Comparison of ENCODE assay signal across 26 cellular contexts in the genomic region with DNA sequence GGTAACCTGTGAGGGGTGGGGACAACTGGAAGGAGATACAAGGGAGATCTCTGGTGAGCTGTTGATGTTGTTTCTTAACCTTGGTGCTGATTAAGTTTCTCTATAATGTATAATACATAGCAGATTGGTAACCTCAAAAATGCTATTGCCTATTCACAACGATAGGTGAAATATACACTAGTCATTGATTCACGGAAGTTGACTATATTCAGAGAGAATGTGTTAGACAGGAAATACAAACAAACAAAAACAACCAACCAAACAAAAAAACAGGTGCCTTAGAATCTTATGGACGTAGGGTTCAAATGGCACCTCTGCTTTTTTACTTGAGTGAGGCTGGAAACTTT. TPM values are rescaled to one million over a fixed set of nuclear protein-coding genes. Genes with fewer than 3 reads are reported as not detected.
A peak's percentile ranks its signal among the peaks of the same experiment; 100 is the strongest.
DNase-seq lines count a peak whose midpoint lies in the region; ATAC-seq and TF ChIP-seq lines count a peak whose summit lies in the region.
"Had no signal": no experiment of that assay in that cellular context is flagged by ENCODE, and none has a peak within 500 bp of the region (broad histone marks: within the 10 kb centered on the region; RNA-seq: fewer than 3 reads in every experiment).

No MANE protein-coding gene starts in this region.

- no peak for ATAC-seq in lower lobe of right lung
- no peak for ATAC-seq in GM18861 (IDR thresholded peaks at IDR 0.05; ENCODE audit: unreplicated experiment)
- ATAC-seq: GM12878, PC-3 had no signal

- TSS peak; percentile 83 for BruUV-seq in MCF 10A (replicated peaks; lab: Mats Ljungman, UMichigan)

- intact Hi-C loops in MCF 10A (cut with micrococcal nuclease) = no loop called here
- intact Hi-C loops in breast epithelium (cut with DNase I; ENCODE audit: low total_unique reads) = no loop called here
- intact Hi-C loops in esophagus squamous epithelium (cut with DNase I) = no loop called here
- intact Hi-C loops in lower lobe of right lung (cut with DNase I) = no loop called here

- no peak for DNase-seq in MCF 10A (ENCODE audit: unreplicated experiment)
- DNase-seq in breast epithelium (ENCODE audit: low spot score in 2 of 2) = no peak
- DNase-seq in esophagus squamous epithelium (lab: John Stamatoyannopoulos, UW) = no peak
- no peak for DNase-seq in lower lobe of right lung
- no peak for DNase-seq in OCI-M2 (lab: John Stamatoyannopoulos, UW; ENCODE audit: unreplicated experiment)
- DNase-seq in stimulated activated CD8-positive, alpha-beta memory T cell treated with anti-CD3 and anti-CD28 coated beads, Interleukin-4, amount 100 ng/mL, for 48 hours = no peak
- DNase-seq in putamen (ENCODE audit: low spot score) = no peak
- DNase-seq: ACHN; CD4-positive, alpha-beta T cell; COR-L47; DND-41; H7; MV-4-11; NCI-H2081; NCI-H2171; NCI-H345; NCI-H524; RPMI8226; SHP77 treated with DMSO at 0.1 percent for 48 hours had no signal

- TF ChIP-seq CTCF in MCF 10A (IDR thresholded peaks at IDR 0.05; ENCODE audit: unreplicated experiment) (no peak), breast epithelium (IDR thresholded peaks at IDR 0.05) (no peak), esophagus squamous epithelium (IDR thresholded peaks at IDR 0.05) (no peak), lower lobe of right lung (IDR thresholded peaks at IDR 0.05) (no peak)

- H3K27me3 Mint-ChIP-seq in MCF 10A (ENCODE audit: insufficient read depth, unreplicated experiment) = no peaks in the 10 kb centered on the region

- H3K27ac Mint-ChIP-seq in MCF 10A (ENCODE audit: low read depth, unreplicated experiment) = peak overlapping the region; percentile 89
- H3K27ac Mint-ChIP-seq: CD4-positive, alpha-beta T cell had no signal

- H3K27ac ChIP-seq in breast epithelium (peak overlapping the region in 1 of 2 donors; percentile 46), esophagus squamous epithelium (peak overlapping the region; percentile 50 to 79 (median 72)), lower lobe of right lung (peak overlapping the region; percentile 54)
- H3K27ac ChIP-seq: 22Rv1, BLaER1, KMS-11, SK-N-MC had no signal

- H3K27me3 ChIP-seq in breast epithelium = peaks cover 0 to 4% of the 10 kb centered on the region in 2 donors
- H3K27me3 ChIP-seq in esophagus squamous epithelium = no peaks in the 10 kb centered on the region
- H3K27me3 ChIP-seq in lower lobe of right lung (ENCODE audit: low read depth) = no peaks in the 10 kb centered on the region
- H3K27me3 ChIP-seq: BLaER1 had no signal

- no peaks in the 10 kb centered on the region for H3K36me3 Mint-ChIP-seq in MCF 10A (ENCODE audit: insufficient read depth, unreplicated experiment)

- CTCF ChIA-PET in MCF 10A (lab: Yijun Ruan, JAX) = interaction anchor here (0.6 to 0.8 kb wide), 3 partner anchors 17 to 175 kb away, joined by 3 to 5 read pairs (median 3); no protein-coding TSS in a partner anchor

- TF ChIP-seq POLR2A in breast epithelium (IDR thresholded peaks at IDR 0.05) (no peak), esophagus squamous epithelium (IDR thresholded peaks at IDR 0.05) (no peak)

- H3K4me1 ChIP-seq in breast epithelium = no peaks in the 10 kb centered on the region
- peaks cover 0 to 40% (median 18%) of the 10 kb centered on the region in 3 donors for H3K4me1 ChIP-seq in esophagus squamous epithelium
- peaks cover 44% of the 10 kb centered on the region for H3K4me1 ChIP-seq in lower lobe of right lung
- H3K4me1 ChIP-seq: BLaER1 had no signal

- H3K4me3 ChIP-seq in breast epithelium (no peak overlapping the region), esophagus squamous epithelium (no peak overlapping the region), lower lobe of right lung (peak overlapping the region; percentile 5)
- H3K4me3 ChIP-seq: BLaER1, GM12878, SK-N-MC had no signal

- POLR2A ChIA-PET in MCF 10A (lab: Yijun Ruan, JAX) = interaction anchor here (2.2 kb wide), 1 partner anchor 113 kb away, joined by 7 read pairs; a partner anchor contains a TSS

- H3K4me3 Mint-ChIP-seq in MCF 10A (ENCODE audit: unreplicated experiment) = peak overlapping the region; percentile 39
- H3K4me3 Mint-ChIP-seq: CD4-positive, alpha-beta T cell had no signal

- no peaks in the 10 kb centered on the region for H3K9me3 Mint-ChIP-seq in MCF 10A (ENCODE audit: unreplicated experiment)
- H3K9me3 Mint-ChIP-seq: CD4-positive, alpha-beta T cell had no signal

- H3K4me1 Mint-ChIP-seq in MCF 10A (ENCODE audit: insufficient read depth, unreplicated experiment) = peaks cover 18% of the 10 kb centered on the region

- WGBS in esophagus squamous epithelium, 2 donors = 57 to 61% methylated on average over 3 of the region's 3 CpGs

- H3K36me3 ChIP-seq in breast epithelium (no peaks in the 10 kb centered on the region), esophagus squamous epithelium (no peaks in the 10 kb centered on the region), lower lobe of right lung (no peaks in the 10 kb centered on the region)
- H3K36me3 ChIP-seq: BLaER1 had no signal

- H3K9me3 ChIP-seq in breast epithelium (no peaks in the 10 kb centered on the region), esophagus squamous epithelium (no peaks in the 10 kb centered on the region), lower lobe of right lung (no peaks in the 10 kb centered on the region)
- H3K9me3 ChIP-seq: BLaER1 had no signal

RNA-seq across cellular contexts. Expression of a gene that starts 21.5 kb away (rescaled TPM):
- total RNA-seq in MCF 10A (2022) (0.93 and 2.1 TPM in 2 replicates), breast epithelium (1 to 10 TPM in 2 of 3 donors, not detected in 1; 4.5 to 8.8 TPM), esophagus squamous epithelium (1 to 10 TPM in 3 of 4 donors, under 1 TPM in 1; 0.72 to 5.1 (median 2.5) TPM), lower lobe of right lung (2.9 TPM)
- total RNA-seq: CD4-positive, alpha-beta T cell; GM12878; H7 had no signal

RNA-seq across cellular contexts. Expression of a gene that starts 45.3 kb away (rescaled TPM):
- total RNA-seq in MCF 10A (2022) = 7.8 and 8.4 TPM in 2 replicates
- total RNA-seq in breast epithelium = 10 to 100 TPM in 1 of 3 donors, 1 to 10 TPM in 1, under 1 TPM in 1; 0.16 to 11.7 (median 6.9) TPM
- total RNA-seq in esophagus squamous epithelium = 10 to 100 TPM in 2 of 4 donors, 1 to 10 TPM in 2; 7.1 to 15.3 (median 12.3) TPM
- total RNA-seq in lower lobe of right lung = 8.4 TPM
- total RNA-seq: PC-3 had no signal
